Comparison of ENCODE assay signal across 9 cellular contexts in genomic region chr9:110141118-110141797, GRCh38.
DNase-seq lines count a peak whose midpoint lies in the region; ATAC-seq and TF ChIP-seq lines count a peak whose summit lies in the region.
"Had no signal": no experiment of that assay in that cellular context is flagged by ENCODE, and none has a peak within 500 bp of the region (broad histone marks: within the 10 kb centered on the region; RNA-seq: fewer than 3 reads in every experiment).

No MANE protein-coding gene starts in this region.

- peak overlapping the region; percentile 48 for H3K9ac ChIP-seq in skeletal muscle satellite cell (ENCODE audit: low read depth, low read length)

- 25 to 30% (median 26%) methylated on average over 9 of the region's 9 CpGs for WGBS in heart left ventricle, 4 donors

- DNase-seq in GM04503 (ENCODE audit: low read depth) (peak; percentile 97), heart left ventricle (peak in 3 of 5 donors; percentile 48 to 52 (median 51)), pons (ENCODE audit: low spot score) (no peak), GDM1 (lab: John Stamatoyannopoulos, UW) (no peak), NCI-H82 (lab: John Stamatoyannopoulos, UW) (no peak)
- DNase-seq in activated T-helper 2 cell treated with anti-CD3 and anti-CD28 coated beads, Interferon-gamma antibody, Interleukin-2, Interleukin-4, amounts not matched to agents 10 μg/mL and 5 μg/mL and 100 μg/mL, durations not matched to agents 14 hours and 24 hours and 36 hours (ENCODE audit: low spot score): no peak
- DNase-seq in NK-92 treated with Interleukin-12 subunit alpha and Interleukin-12 subunit beta, amount 100 ng/mL, for 24 hours (lab: John Stamatoyannopoulos, UW): no peak
- DNase-seq: OCI-M1 had no signal

- peak overlapping the region; percentile 2 for H3K27ac Mint-ChIP-seq in activated T-helper 2 cell treated with anti-CD3 and anti-CD28 coated beads, Interferon-gamma antibody, Interleukin-2, Interleukin-4, amounts not matched to agents 10 μg/mL and 5 μg/mL and 100 μg/mL, durations not matched to agents 14 hours and 24 hours and 36 hours

- H3K9me3 ChIP-seq in heart left ventricle: no peaks in the 10 kb centered on the region
- H3K9me3 ChIP-seq in skeletal muscle satellite cell (replicated peaks; ENCODE audit: low read length): no peaks in the 10 kb centered on the region

- peak overlapping the region; percentile 38 for H3K4me2 ChIP-seq in skeletal muscle satellite cell (ENCODE audit: low read length)

- H3K9me3 Mint-ChIP-seq in activated T-helper 2 cell treated with anti-CD3 and anti-CD28 coated beads, Interferon-gamma antibody, Interleukin-2, Interleukin-4, amounts not matched to agents 10 μg/mL and 5 μg/mL and 100 μg/mL, durations not matched to agents 14 hours and 24 hours and 36 hours: no peaks in the 10 kb centered on the region

- TF ChIP-seq POLR2A in heart left ventricle (IDR thresholded peaks at IDR 0.05): no peak

- H3K4me1 ChIP-seq in heart left ventricle (peaks cover 16 to 96% (median 85%) of the 10 kb centered on the region in 12 donors), skeletal muscle satellite cell (ENCODE audit: control insufficient read depth, insufficient read depth, low read length) (peaks cover 38% of the 10 kb centered on the region)

- H3K4me3 ChIP-seq in heart left ventricle: no peak overlapping the region
- peak overlapping the region; percentile 13 for H3K4me3 ChIP-seq in skeletal muscle satellite cell (ENCODE audit: low read length)

- H3K27me3 ChIP-seq in heart left ventricle: no peaks in the 10 kb centered on the region
- no peaks in the 10 kb centered on the region for H3K27me3 ChIP-seq in skeletal muscle satellite cell (ENCODE audit: control insufficient read depth, insufficient read depth, low read length)

- intact Hi-C loops in activated T-helper 2 cell treated with anti-CD3 and anti-CD28 coated beads, Interferon-gamma antibody, Interleukin-2, Interleukin-4, amounts not matched to agents 10 μg/mL and 5 μg/mL and 100 μg/mL, durations not matched to agents 14 hours and 24 hours and 36 hours (cut with micrococcal nuclease): loop anchor here (5.0 to 10.0 kb wide), 2 partner anchors 39 to 1126 kb away; partner anchors contain the start of gene CTNNAL1
- intact Hi-C loops in heart left ventricle (cut with DNase I): loop anchor here in 2 of 10 donors (5.0 to 10.0 kb wide), 2 partner anchors 79 to 86 kb away; no protein-coding TSS in a partner anchor

- no peak overlapping the region for H3K4me3 Mint-ChIP-seq in activated T-helper 2 cell treated with anti-CD3 and anti-CD28 coated beads, Interferon-gamma antibody, Interleukin-2, Interleukin-4, amounts not matched to agents 10 μg/mL and 5 μg/mL and 100 μg/mL, durations not matched to agents 14 hours and 24 hours and 36 hours (ENCODE audit: low read depth)

- peaks cover 0 to 46% (median 41%) of the 10 kb centered on the region in 9 donors for H3K36me3 ChIP-seq in heart left ventricle
- H3K36me3 ChIP-seq in skeletal muscle satellite cell (ENCODE audit: insufficient read depth, low read length): peaks cover 45% of the 10 kb centered on the region

- peak in 3 of 4 donors; percentile 25 to 35 (median 31) for ATAC-seq in heart left ventricle

- H3K27me3 Mint-ChIP-seq in activated T-helper 2 cell treated with anti-CD3 and anti-CD28 coated beads, Interferon-gamma antibody, Interleukin-2, Interleukin-4, amounts not matched to agents 10 μg/mL and 5 μg/mL and 100 μg/mL, durations not matched to agents 14 hours and 24 hours and 36 hours (ENCODE audit: low read depth): no peaks in the 10 kb centered on the region

- H3K4me1 Mint-ChIP-seq in activated T-helper 2 cell treated with anti-CD3 and anti-CD28 coated beads, Interferon-gamma antibody, Interleukin-2, Interleukin-4, amounts not matched to agents 10 μg/mL and 5 μg/mL and 100 μg/mL, durations not matched to agents 14 hours and 24 hours and 36 hours (ENCODE audit: low read depth): peaks cover 56% of the 10 kb centered on the region

- peaks cover 73% of the 10 kb centered on the region for H3K36me3 Mint-ChIP-seq in activated T-helper 2 cell treated with anti-CD3 and anti-CD28 coated beads, Interferon-gamma antibody, Interleukin-2, Interleukin-4, amounts not matched to agents 10 μg/mL and 5 μg/mL and 100 μg/mL, durations not matched to agents 14 hours and 24 hours and 36 hours (ENCODE audit: low read depth)

- peak overlapping the region in 9 of 12 donors; percentile 1 to 52 (median 16) for H3K27ac ChIP-seq in heart left ventricle

- no peak for TF ChIP-seq CTCF in heart left ventricle (IDR thresholded peaks at IDR 0.05)

Comparison
In these comparisons a context has a peak if more than half of its experiments do, and no peak if none do; other contexts are left out.
1. DNase-seq: peak in GM04503 (single experiment) and heart left ventricle (3 of 5); none in activated T-helper 2 cell treated with anti-CD3 and anti-CD28 coated beads, Interferon-gamma antibody, Interleukin-2, Interleukin-4, amounts not matched to agents 10 μg/mL and 5 μg/mL and 100 μg/mL, durations not matched to agents 14 hours and 24 hours and 36 hours (single experiment), pons (single experiment), GDM1 (single experiment), NK-92 treated with Interleukin-12 subunit alpha and Interleukin-12 subunit beta, amount 100 ng/mL, for 24 hours (single experiment) and NCI-H82 (single experiment).